Comparison of ENCODE assay signal across 1 cellular context in genomic region chr7:77536413-77537135, GRCh38.
TF ChIP-seq lines count a peak whose summit lies in the region.

No MANE protein-coding gene starts in this region.

TF ChIP-seq in HepG2, 621 proteins besides CTCF, POLR2A, EP300 and RAD21 (continued from another document and continues in another):
- TF ChIP-seq UBTF (CRISPR knock-in tag; IDR thresholded peaks at IDR 0.05) (peak; percentile 39; the same call in 1 of the 2 replicates), HBP1 (CRISPR knock-in tag; IDR thresholded peaks at IDR 0.05; ENCODE audit: low read depth) (0 out of 2 replicates have a peak, but pooled peaks have one; percentile 25), ZNF326 (CRISPR knock-in tag; IDR thresholded peaks at IDR 0.05; ENCODE audit: borderline replicate concordance) (no peak), ZNF234 (CRISPR knock-in tag; conservative IDR thresholded peaks at IDR 0.05) (peak; percentile 61; the same call in 1 of the 2 replicates), ZNF292 (CRISPR knock-in tag; IDR thresholded peaks at IDR 0.05; ENCODE audit: borderline replicate concordance, low read depth) (peak; percentile 65; the same call in 1 of the 2 replicates), ZNF609 (CRISPR knock-in tag; IDR thresholded peaks at IDR 0.05; ENCODE audit: borderline replicate concordance) (peak; percentile 43; the same call in 1 of the 2 replicates), PHF20 (CRISPR knock-in tag; IDR thresholded peaks at IDR 0.05) (peak; percentile 44; the same call in 1 of the 2 replicates), PRDM10 (CRISPR knock-in tag; IDR thresholded peaks at IDR 0.05; ENCODE audit: low read depth) (no peak), KDM6A (CRISPR knock-in tag; IDR thresholded peaks at IDR 0.05; ENCODE audit: low read depth) (no peak), YY1 (IDR thresholded peaks at IDR 0.05; ENCODE audit: insufficient read depth, insufficient replicate concordance, low read depth, low read length) (peak; percentile 22), YEATS2 (CRISPR knock-in tag; IDR thresholded peaks at IDR 0.05; ENCODE audit: borderline replicate concordance) (peak; percentile 65; the same call in 1 of the 2 replicates), ZBTB26 (CRISPR knock-in tag; IDR thresholded peaks at IDR 0.05; ENCODE audit: borderline replicate concordance) (peak; percentile 54; the same call in 1 of the 2 replicates), POLR2G (IDR thresholded peaks at IDR 0.05; ENCODE audit: low read depth, low read length) (peak; percentile 98), ETV5 (CRISPR knock-in tag; IDR thresholded peaks at IDR 0.05; ENCODE audit: borderline replicate concordance) (peak; percentile 71; the same call in 1 of the 2 replicates), STAG1 (CRISPR knock-in tag; IDR thresholded peaks at IDR 0.05) (peak; percentile 27), CENPX (CRISPR knock-in tag; IDR thresholded peaks at IDR 0.05) (no peak), NCOA2 (CRISPR knock-in tag; IDR thresholded peaks at IDR 0.05) (peak; percentile 39; the same call in 1 of the 2 replicates), ZEB1 (IDR thresholded peaks at IDR 0.05; ENCODE audit: insufficient replicate concordance, low read depth) (peak; percentile 59), ZSCAN29 (CRISPR knock-in tag; conservative IDR thresholded peaks at IDR 0.05) (0 out of 2 replicates have a peak, but pooled peaks have one; percentile 35), RARG (CRISPR knock-in tag; IDR thresholded peaks at IDR 0.05; ENCODE audit: low read depth) (no peak), DMAP1 (CRISPR knock-in tag; IDR thresholded peaks at IDR 0.05) (peak; percentile 84; the same call in 1 of the 2 replicates), ELF1 (CRISPR knock-in tag; IDR thresholded peaks at IDR 0.05) (peak; percentile 62), ADNP (CRISPR knock-in tag; IDR thresholded peaks at IDR 0.05) (no peak), PBX3 (CRISPR knock-in tag; IDR thresholded peaks at IDR 0.05; ENCODE audit: borderline replicate concordance) (no peak)
- TF ChIP-seq, protein P1, sequence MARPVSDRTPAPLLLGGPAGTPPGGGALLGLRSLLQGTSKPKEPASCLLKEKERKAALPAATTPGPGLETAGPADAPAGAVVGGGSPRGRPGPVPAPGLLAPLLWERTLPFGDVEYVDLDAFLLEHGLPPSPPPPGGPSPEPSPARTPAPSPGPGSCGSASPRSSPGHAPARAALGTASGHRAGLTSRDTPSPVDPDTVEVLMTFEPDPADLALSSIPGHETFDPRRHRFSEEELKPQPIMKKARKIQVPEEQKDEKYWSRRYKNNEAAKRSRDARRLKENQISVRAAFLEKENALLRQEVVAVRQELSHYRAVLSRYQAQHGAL (CRISPR knock-in tag; IDR thresholded peaks at IDR 0.05; ENCODE audit: not compliant biosample characterization), result peak; percentile 33
- TF ChIP-seq, protein P2, sequence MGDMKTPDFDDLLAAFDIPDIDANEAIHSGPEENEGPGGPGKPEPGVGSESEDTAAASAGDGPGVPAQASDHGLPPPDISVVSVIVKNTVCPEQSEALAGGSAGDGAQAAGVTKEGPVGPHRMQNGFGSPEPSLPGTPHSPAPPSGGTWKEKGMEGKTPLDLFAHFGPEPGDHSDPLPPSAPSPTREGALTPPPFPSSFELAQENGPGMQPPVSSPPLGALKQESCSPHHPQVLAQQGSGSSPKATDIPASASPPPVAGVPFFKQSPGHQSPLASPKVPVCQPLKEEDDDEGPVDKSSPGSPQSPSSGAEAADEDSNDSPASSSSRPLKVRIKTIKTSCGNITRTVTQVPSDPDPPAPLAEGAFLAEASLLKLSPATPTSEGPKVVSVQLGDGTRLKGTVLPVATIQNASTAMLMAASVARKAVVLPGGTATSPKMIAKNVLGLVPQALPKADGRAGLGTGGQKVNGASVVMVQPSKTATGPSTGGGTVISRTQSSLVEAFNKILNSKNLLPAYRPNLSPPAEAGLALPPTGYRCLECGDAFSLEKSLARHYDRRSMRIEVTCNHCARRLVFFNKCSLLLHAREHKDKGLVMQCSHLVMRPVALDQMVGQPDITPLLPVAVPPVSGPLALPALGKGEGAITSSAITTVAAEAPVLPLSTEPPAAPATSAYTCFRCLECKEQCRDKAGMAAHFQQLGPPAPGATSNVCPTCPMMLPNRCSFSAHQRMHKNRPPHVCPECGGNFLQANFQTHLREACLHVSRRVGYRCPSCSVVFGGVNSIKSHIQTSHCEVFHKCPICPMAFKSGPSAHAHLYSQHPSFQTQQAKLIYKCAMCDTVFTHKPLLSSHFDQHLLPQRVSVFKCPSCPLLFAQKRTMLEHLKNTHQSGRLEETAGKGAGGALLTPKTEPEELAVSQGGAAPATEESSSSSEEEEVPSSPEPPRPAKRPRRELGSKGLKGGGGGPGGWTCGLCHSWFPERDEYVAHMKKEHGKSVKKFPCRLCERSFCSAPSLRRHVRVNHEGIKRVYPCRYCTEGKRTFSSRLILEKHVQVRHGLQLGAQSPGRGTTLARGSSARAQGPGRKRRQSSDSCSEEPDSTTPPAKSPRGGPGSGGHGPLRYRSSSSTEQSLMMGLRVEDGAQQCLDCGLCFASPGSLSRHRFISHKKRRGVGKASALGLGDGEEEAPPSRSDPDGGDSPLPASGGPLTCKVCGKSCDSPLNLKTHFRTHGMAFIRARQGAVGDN (CRISPR knock-in tag; IDR thresholded peaks at IDR 0.05), result peak; percentile 82
- TF ChIP-seq, protein P3, sequence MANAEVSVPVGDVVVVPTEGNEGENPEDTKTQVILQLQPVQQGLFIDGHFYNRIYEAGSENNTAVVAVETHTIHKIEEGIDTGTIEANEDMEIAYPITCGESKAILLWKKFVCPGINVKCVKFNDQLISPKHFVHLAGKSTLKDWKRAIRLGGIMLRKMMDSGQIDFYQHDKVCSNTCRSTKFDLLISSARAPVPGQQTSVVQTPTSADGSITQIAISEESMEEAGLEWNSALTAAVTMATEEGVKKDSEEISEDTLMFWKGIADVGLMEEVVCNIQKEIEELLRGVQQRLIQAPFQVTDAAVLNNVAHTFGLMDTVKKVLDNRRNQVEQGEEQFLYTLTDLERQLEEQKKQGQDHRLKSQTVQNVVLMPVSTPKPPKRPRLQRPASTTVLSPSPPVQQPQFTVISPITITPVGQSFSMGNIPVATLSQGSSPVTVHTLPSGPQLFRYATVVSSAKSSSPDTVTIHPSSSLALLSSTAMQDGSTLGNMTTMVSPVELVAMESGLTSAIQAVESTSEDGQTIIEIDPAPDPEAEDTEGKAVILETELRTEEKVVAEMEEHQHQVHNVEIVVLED (CRISPR knock-in tag; IDR thresholded peaks at IDR 0.05; ENCODE audit: borderline replicate concordance), result 0 out of 2 replicates have a peak, but pooled peaks have one; percentile 14
- TF ChIP-seq, protein P4, sequence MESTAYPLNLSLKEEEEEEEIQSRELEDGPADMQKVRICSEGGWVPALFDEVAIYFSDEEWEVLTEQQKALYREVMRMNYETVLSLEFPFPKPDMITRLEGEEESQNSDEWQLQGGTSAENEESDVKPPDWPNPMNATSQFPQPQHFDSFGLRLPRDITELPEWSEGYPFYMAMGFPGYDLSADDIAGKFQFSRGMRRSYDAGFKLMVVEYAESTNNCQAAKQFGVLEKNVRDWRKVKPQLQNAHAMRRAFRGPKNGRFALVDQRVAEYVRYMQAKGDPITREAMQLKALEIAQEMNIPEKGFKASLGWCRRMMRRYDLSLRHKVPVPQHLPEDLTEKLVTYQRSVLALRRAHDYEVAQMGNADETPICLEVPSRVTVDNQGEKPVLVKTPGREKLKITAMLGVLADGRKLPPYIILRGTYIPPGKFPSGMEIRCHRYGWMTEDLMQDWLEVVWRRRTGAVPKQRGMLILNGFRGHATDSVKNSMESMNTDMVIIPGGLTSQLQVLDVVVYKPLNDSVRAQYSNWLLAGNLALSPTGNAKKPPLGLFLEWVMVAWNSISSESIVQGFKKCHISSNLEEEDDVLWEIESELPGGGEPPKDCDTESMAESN (CRISPR knock-in tag; conservative IDR thresholded peaks at IDR 0.05), result peak; percentile 74
